In genomic region chr20:54266844-54267243, GRCh38 we compare ENCODE assay signal across 19 cellular contexts. TPM values are rescaled to one million over a fixed set of nuclear protein-coding genes. Genes with fewer than 3 reads are reported as not detected.
DNase-seq lines count a peak whose midpoint lies in the region; ATAC-seq, FAIRE-seq and TF ChIP-seq lines count a peak whose summit lies in the region.
"Had no signal": no experiment of that assay in that cellular context is flagged by ENCODE, and none has a peak within 500 bp of the region (broad histone marks: within the 10 kb centered on the region; RNA-seq: fewer than 3 reads in every experiment).

No MANE protein-coding gene starts in this region.

- H2BK5ac ChIP-seq in trophoblast cell (ENCODE audit: low read depth, low read length, poor library complexity), result peak overlapping the region; percentile 85

- peaks cover 11% of the 10 kb centered on the region for H3K36me3 Mint-ChIP-seq in Calu3 (ENCODE audit: insufficient read depth, unreplicated experiment)
- no peaks in the 10 kb centered on the region for H3K36me3 Mint-ChIP-seq in activated naive CD8-positive, alpha-beta T cell treated with anti-CD3 and anti-CD28 coated beads for 36 hours
- H3K36me3 Mint-ChIP-seq: CD8-positive, alpha-beta memory T cell had no signal

- BruUV-seq in Calu3 (replicated peaks; lab: Mats Ljungman, UMichigan), result no TSS peak

- intact Hi-C loops in Calu3 (cut with micrococcal nuclease; ENCODE audit: unreplicated experiment), result loop anchor here (1.0 to 5.0 kb wide), 4 partner anchors 8 to 200 kb away; no protein-coding TSS in a partner anchor

- H3K14ac ChIP-seq in trophoblast cell (ENCODE audit: low read length), result peak overlapping the region; percentile 68

- peak overlapping the region; percentile 92 for H2BK120ac ChIP-seq in trophoblast cell (ENCODE audit: insufficient read depth, low read length, poor library complexity)

- DNase-seq in Calu3 (no peak), bronchial epithelial cell (ENCODE audit: low read depth) (no peak), trophoblast cell (peak in 1 of 2 donors; percentile 40)
- DNase-seq in effector memory CD4-positive, alpha-beta T cell, result no peak
- DNase-seq in activated naive CD8-positive, alpha-beta T cell treated with anti-CD3 and anti-CD28 coated beads for 36 hours, result no peak
- DNase-seq: CD8-positive, alpha-beta memory T cell; DMS79 treated with DMSO at 0.1 percent for 48 hours; Kasumi-1; MG63; NCI-H1092; NCI-H1436 treated with DMSO at 0.1 percent for 48 hours; NCI-H2029 treated with DMSO at 0.1 percent for 48 hours; NCI-H774; SHP77 had no signal

- no peak overlapping the region for H3K4ac ChIP-seq in trophoblast cell (ENCODE audit: low read depth, low read length)

- peaks cover 42% of the 10 kb centered on the region for H3K4me1 Mint-ChIP-seq in Calu3 (ENCODE audit: low read depth, unreplicated experiment)
- peaks cover 24% of the 10 kb centered on the region for H3K4me1 Mint-ChIP-seq in activated naive CD8-positive, alpha-beta T cell treated with anti-CD3 and anti-CD28 coated beads for 36 hours
- H3K4me1 Mint-ChIP-seq: CD8-positive, alpha-beta memory T cell had no signal

- H3K36me3 ChIP-seq in HUES48 (ENCODE audit: control insufficient read depth, insufficient read depth, low read length) (no peaks in the 10 kb centered on the region), bronchial epithelial cell (ENCODE audit: control insufficient read depth, insufficient read depth, low read length) (no peaks in the 10 kb centered on the region), trophoblast cell (ENCODE audit: control insufficient read depth in 1 of 2, insufficient read depth in 2 of 2, low read length in 2 of 2) (no peaks in the 10 kb centered on the region)
- H3K36me3 ChIP-seq in effector memory CD4-positive, alpha-beta T cell (ENCODE audit: control insufficient read depth, insufficient read depth, low read length), result no peaks in the 10 kb centered on the region
- H3K36me3 ChIP-seq: BLaER1 treated with 17β-estradiol and CSF1 and Interleukin-3, amounts not matched to agents 10 nM and 100 nM; MG63 had no signal

- peak overlapping the region; percentile 67 for H3K18ac ChIP-seq in trophoblast cell (ENCODE audit: low read length)

- peak overlapping the region; percentile 95 for H2AK5ac ChIP-seq in trophoblast cell (ENCODE audit: low read length)

- H3K4me1 ChIP-seq in HUES48 (ENCODE audit: control insufficient read depth, insufficient read depth, low read length) (peaks cover 23% of the 10 kb centered on the region), trophoblast cell (ENCODE audit: control insufficient read depth in 1 of 2, insufficient read depth in 2 of 2, low read length in 2 of 2) (peaks cover 9 to 16% of the 10 kb centered on the region in 2 experiments)
- no peaks in the 10 kb centered on the region for H3K4me1 ChIP-seq in effector memory CD4-positive, alpha-beta T cell (ENCODE audit: control insufficient read depth, insufficient read depth, low read length, poor library complexity, severe bottlenecking)

- peak overlapping the region; percentile 78 for H4K91ac ChIP-seq in trophoblast cell (ENCODE audit: low read depth, low read length)

- H3K9ac ChIP-seq in HUES48 (ENCODE audit: low read depth, low read length) (no peak overlapping the region), trophoblast cell (ENCODE audit: low read length) (no peak overlapping the region)
- H3K9ac ChIP-seq: BLaER1 treated with 17β-estradiol and CSF1 and Interleukin-3, amounts not matched to agents 10 nM and 100 nM had no signal

- ATAC-seq in HG03095 (IDR thresholded peaks at IDR 0.05; ENCODE audit: unreplicated experiment), result no peak

- H3K27ac ChIP-seq in HUES48 (ENCODE audit: low read depth, low read length) (peak overlapping the region; percentile 82), trophoblast cell (ENCODE audit: low read depth, low read length) (peak overlapping the region; percentile 94)
- no peak overlapping the region for H3K27ac ChIP-seq in effector memory CD4-positive, alpha-beta T cell (ENCODE audit: insufficient read depth, low read length, poor library complexity, severe bottlenecking)
- H3K27ac ChIP-seq: BLaER1 treated with 17β-estradiol and CSF1 and Interleukin-3, amounts not matched to agents 10 nM and 100 nM had no signal

- no peak overlapping the region for H3K4me2 ChIP-seq in trophoblast cell (ENCODE audit: low read length)

- peak overlapping the region; percentile 99 for H3K27ac Mint-ChIP-seq in Calu3 (ENCODE audit: unreplicated experiment)
- no peak overlapping the region for H3K27ac Mint-ChIP-seq in activated naive CD8-positive, alpha-beta T cell treated with anti-CD3 and anti-CD28 coated beads for 36 hours
- H3K27ac Mint-ChIP-seq: CD8-positive, alpha-beta memory T cell; HFFc6 had no signal

- H3K79me1 ChIP-seq in trophoblast cell (ENCODE audit: low read length), result peaks cover 17% of the 10 kb centered on the region

- no peaks in the 10 kb centered on the region for H3K9me3 ChIP-seq in HUES48 (ENCODE audit: control insufficient read depth, insufficient read depth, low read length)
- H3K9me3 ChIP-seq in trophoblast cell (ENCODE audit: insufficient read depth, low read depth, low read length), result no peaks in the 10 kb centered on the region
- H3K9me3 ChIP-seq in effector memory CD4-positive, alpha-beta T cell (ENCODE audit: control insufficient read depth, low read length), result no peaks in the 10 kb centered on the region
- H3K9me3 ChIP-seq: BLaER1 treated with 17β-estradiol and CSF1 and Interleukin-3, amounts not matched to agents 10 nM and 100 nM; MG63 had no signal

- TF ChIP-seq CTCF in Calu3 (IDR thresholded peaks at IDR 0.05; ENCODE audit: unreplicated experiment) (no peak), bronchial epithelial cell (IDR thresholded peaks at IDR 0.05; ENCODE audit: insufficient read depth, low read length, severe bottlenecking) (no peak)

- H3K27me3 Mint-ChIP-seq in Calu3 (ENCODE audit: unreplicated experiment), result no peaks in the 10 kb centered on the region
- H3K27me3 Mint-ChIP-seq in activated naive CD8-positive, alpha-beta T cell treated with anti-CD3 and anti-CD28 coated beads for 36 hours, result peaks cover 47% of the 10 kb centered on the region

- H3K27me3 ChIP-seq in HUES48 (ENCODE audit: control insufficient read depth, insufficient read depth, low read length) (no peaks in the 10 kb centered on the region), bronchial epithelial cell (ENCODE audit: control insufficient read depth, insufficient read depth, low read length) (no peaks in the 10 kb centered on the region), trophoblast cell (ENCODE audit: insufficient read depth, low read length) (no peaks in the 10 kb centered on the region)
- peaks cover 2% of the 10 kb centered on the region for H3K27me3 ChIP-seq in effector memory CD4-positive, alpha-beta T cell (replicated peaks; ENCODE audit: control insufficient read depth, insufficient read depth, low read length, poor library complexity, severe bottlenecking)
- H3K27me3 ChIP-seq: BLaER1 treated with 17β-estradiol and CSF1 and Interleukin-3, amounts not matched to agents 10 nM and 100 nM; MG63 had no signal

- peak overlapping the region; percentile 89 for H2BK12ac ChIP-seq in trophoblast cell (ENCODE audit: low read length)

- H4K12ac ChIP-seq in trophoblast cell (ENCODE audit: low read depth, low read length), result no peak overlapping the region

- H3K4me3 Mint-ChIP-seq in Calu3 (ENCODE audit: low read depth, unreplicated experiment), result peak overlapping the region; percentile 58
- no peak overlapping the region for H3K4me3 Mint-ChIP-seq in activated naive CD8-positive, alpha-beta T cell treated with anti-CD3 and anti-CD28 coated beads for 36 hours
- H3K4me3 Mint-ChIP-seq: CD8-positive, alpha-beta memory T cell; HFFc6 had no signal

- no peak overlapping the region for H3K23ac ChIP-seq in trophoblast cell (ENCODE audit: low read length)

- CTCF ChIA-PET in Calu3 (lab: Charles Lee), result interaction anchor here (0.6 to 2.9 kb wide), 12 partner anchors 10 to 392 kb away, joined by 3 to 25 read pairs (median 4); partner anchors contain the start of gene PFDN4

- H3K9me3 Mint-ChIP-seq in Calu3 (ENCODE audit: low read depth, unreplicated experiment), result no peaks in the 10 kb centered on the region
- no peaks in the 10 kb centered on the region for H3K9me3 Mint-ChIP-seq in activated naive CD8-positive, alpha-beta T cell treated with anti-CD3 and anti-CD28 coated beads for 36 hours
- H3K9me3 Mint-ChIP-seq: CD8-positive, alpha-beta memory T cell; HFFc6 had no signal

- H4K8ac ChIP-seq in trophoblast cell (ENCODE audit: low read depth, low read length), result peak overlapping the region; percentile 27

- no CpG with 5 or more reads among the region's 6 CpGs for WGBS in trophoblast cell (ENCODE audit: extremely low coverage, insufficient coverage, insufficient read length)

- H3K4me3 ChIP-seq in HUES48 (ENCODE audit: low read depth, low read length) (no peak overlapping the region), bronchial epithelial cell (ENCODE audit: low read depth, low read length) (no peak overlapping the region), trophoblast cell (ENCODE audit: low read depth, low read length) (no peak overlapping the region)
- no peak overlapping the region for H3K4me3 ChIP-seq in effector memory CD4-positive, alpha-beta T cell (ENCODE audit: insufficient read depth, low read depth, low read length, poor library complexity, severe bottlenecking)
- H3K4me3 ChIP-seq: BLaER1 treated with 17β-estradiol and CSF1 and Interleukin-3, amounts not matched to agents 10 nM and 100 nM; MG63 had no signal

- no peak overlapping the region for H2AFZ ChIP-seq in trophoblast cell (ENCODE audit: insufficient read depth, low read length, poor library complexity)

- no peaks in the 10 kb centered on the region for H3K79me2 ChIP-seq in trophoblast cell (ENCODE audit: control insufficient read depth, insufficient read depth, low read length, poor library complexity)

- FAIRE-seq in bronchial epithelial cell (lab: Jason Lieb, UNC), result peak; percentile 50
- FAIRE-seq: H54 had no signal

RNA-seq across cellular contexts. Expression of gene PFDN4, which starts 59.0 kb away (rescaled TPM):
- total RNA-seq in Calu3 (2022) (61.8 TPM in 2 replicates), bronchial epithelial cell (47.4 and 83.5 TPM in 2 replicates)
- 157 and 160 TPM in 2 replicates for polyA plus RNA-seq in trophoblast cell (2013)
- 10 to 100 TPM; 38.8 to 41.8 TPM for total RNA-seq in activated naive CD8-positive, alpha-beta T cell treated with anti-CD3 and anti-CD28 coated beads for 36 hours
